ENCODE assay signal across 24 cellular contexts in the genomic region with DNA sequence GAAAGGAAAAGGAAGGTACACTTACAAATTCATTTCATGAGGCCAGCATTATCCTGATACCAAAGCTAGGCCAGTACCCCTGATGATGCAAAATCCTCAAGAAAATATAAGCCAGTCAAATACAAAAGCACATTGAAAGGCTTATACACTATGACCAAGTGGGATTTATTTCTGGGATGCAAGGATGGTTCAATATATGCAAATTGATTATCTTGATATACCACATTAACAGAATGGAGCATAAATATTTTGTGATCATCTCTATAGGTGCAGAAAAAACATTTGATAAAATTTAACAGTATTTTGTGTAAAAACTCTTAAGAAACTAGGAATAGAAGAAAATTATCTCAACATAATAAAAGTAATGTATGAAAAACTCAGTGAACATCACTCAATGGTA.
"Had no signal": no experiment of that assay in that cellular context is flagged by ENCODE, and none has a peak within 500 bp of the region (broad histone marks: within the 10 kb centered on the region; RNA-seq: fewer than 3 reads in every experiment).

No MANE protein-coding gene starts in this region.

- DNase-seq: natural killer cell; occipital lobe; ovary; posterior cingulate gyrus; psoas muscle; right cardiac atrium; right lobe of liver; sigmoid colon; small intestine; stimulated activated CD4-positive, alpha-beta T cell treated with anti-CD3 and anti-CD28 coated beads, Interleukin-15, amount 100 ng/mL, for 24 hours; stimulated activated CD4-positive, alpha-beta T cell treated with anti-CD3 and anti-CD28 coated beads, Interleukin-2, amount 100 ng/mL, for 24 hours; stimulated activated CD4-positive, alpha-beta T cell treated with anti-CD3 and anti-CD28 coated beads, Interleukin-2, amount 100 ng/mL, for 48 hours; stimulated activated CD4-positive, alpha-beta T cell treated with anti-CD3 and anti-CD28 coated beads, Interleukin-4, amount 100 ng/mL, for 24 hours; stimulated activated naive B cell treated with anti-CD40 and anti-IgM and Interleukin-4, amounts not matched to agents 10 μg/mL and 1 μg/mL and 100 μg/mL, for 72 hours; stimulated activated naive CD4-positive, alpha-beta T cell treated with Interleukin-2 at 50 U/mL for 16 hours; stomach; thyroid gland; trophoblast cell; upper lobe of left lung had no signal

- H3K36me3 Mint-ChIP-seq: stimulated activated effector memory CD8-positive, alpha-beta T cell treated with anti-CD3 and anti-CD28 coated beads, Interleukin-12 subunit alpha, Interleukin-12 subunit beta, amount 100 ng/mL, for 72 hours had no signal

- H3K27me3 Mint-ChIP-seq: progenitor cell of endocrine pancreas; stimulated activated naive B cell treated with anti-CD40 and anti-IgM and Interleukin-4, amounts not matched to agents 10 μg/mL and 1 μg/mL and 100 μg/mL, for 72 hours; stimulated activated naive CD8-positive, alpha-beta T cell treated with anti-CD3 and anti-CD28 coated beads, Interleukin-15, Interleukin-2, amounts not matched to agents 100 ng/mL and 50 ng/mL, for 24 hours had no signal

- H3K4me3 Mint-ChIP-seq: natural killer cell; nephron; neural progenitor cell; stimulated activated effector memory CD8-positive, alpha-beta T cell treated with anti-CD3 and anti-CD28 coated beads, Interleukin-12 subunit alpha, Interleukin-12 subunit beta, amount 100 ng/mL, for 72 hours; stimulated activated naive B cell treated with anti-CD40 and anti-IgM and Interleukin-4, amounts not matched to agents 10 μg/mL and 1 μg/mL and 100 μg/mL, for 72 hours; stimulated activated naive CD8-positive, alpha-beta T cell treated with anti-CD3 and anti-CD28 coated beads, Interleukin-15, Interleukin-2, amounts not matched to agents 100 ng/mL and 50 ng/mL, for 24 hours had no signal

- H3K27ac Mint-ChIP-seq: natural killer cell; nephron; neural progenitor cell; progenitor cell of endocrine pancreas; stimulated activated effector memory CD8-positive, alpha-beta T cell treated with anti-CD3 and anti-CD28 coated beads, Interleukin-12 subunit alpha, Interleukin-12 subunit beta, amount 100 ng/mL, for 72 hours; stimulated activated naive B cell treated with anti-CD40 and anti-IgM and Interleukin-4, amounts not matched to agents 10 μg/mL and 1 μg/mL and 100 μg/mL, for 72 hours; stimulated activated naive CD8-positive, alpha-beta T cell treated with anti-CD3 and anti-CD28 coated beads, Interleukin-15, Interleukin-2, amounts not matched to agents 100 ng/mL and 50 ng/mL, for 24 hours had no signal

- H3K4me1 Mint-ChIP-seq: nephron, neural progenitor cell had no signal
